Comparison of ENCODE assay signal across 8 cellular contexts in the genomic region with DNA sequence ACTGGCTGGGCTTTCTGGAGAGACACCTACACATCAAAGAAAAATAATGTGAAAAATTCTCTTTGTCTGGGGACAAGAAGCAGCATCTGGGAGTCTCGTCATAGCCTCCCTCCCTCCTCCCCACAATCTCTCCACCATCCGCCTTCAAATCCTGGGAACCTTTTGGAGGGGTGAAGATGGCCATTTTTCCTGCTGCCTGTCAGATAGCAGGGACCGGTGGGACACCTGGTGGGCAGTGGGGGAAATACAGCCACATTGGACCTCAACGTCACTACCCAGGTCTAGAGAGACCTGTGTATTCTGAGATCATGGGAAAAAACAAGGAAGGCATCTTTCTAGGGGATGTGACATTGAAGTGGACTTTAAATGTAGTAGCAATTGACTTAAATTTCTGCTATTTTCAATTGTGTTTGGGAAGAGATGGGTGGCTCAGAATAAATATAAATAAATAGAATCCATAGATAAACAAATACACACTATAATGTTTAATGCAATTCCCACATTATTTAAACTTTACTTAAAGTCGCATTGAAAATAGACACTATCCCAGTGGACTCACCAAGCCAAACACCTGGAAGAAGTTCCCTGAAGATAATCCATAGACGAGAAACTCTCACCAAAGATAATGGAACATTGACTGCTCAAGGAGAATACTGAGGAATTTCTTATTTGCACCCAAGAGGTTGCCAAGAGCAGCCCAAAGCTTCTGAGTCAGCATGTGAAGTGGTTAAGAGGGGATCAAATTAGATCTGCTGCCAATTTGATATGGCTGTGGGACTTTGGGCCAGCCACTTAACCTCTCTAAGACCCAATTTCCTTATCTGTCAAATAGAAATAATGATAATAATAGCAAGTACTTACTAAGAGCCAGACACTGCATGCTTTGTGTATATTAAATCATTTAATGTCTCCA.
A peak's percentile ranks its signal among the peaks of the same experiment; 100 is the strongest.
DNase-seq lines count a peak whose midpoint lies in the region; ATAC-seq lines count a peak whose summit lies in the region.

No MANE protein-coding gene starts in this region.

- H3K36me3 Mint-ChIP-seq in stimulated activated memory B cell treated with anti-CD40 and anti-IgM and Interleukin-4, amounts not matched to agents 10 μg/mL and 1 μg/mL and 100 μg/mL, for 72 hours = no peaks in the 10 kb centered on the region

- peaks cover 6% of the 10 kb centered on the region for H3K9me3 Mint-ChIP-seq in stimulated activated memory B cell treated with anti-CD40 and anti-IgM and Interleukin-4, amounts not matched to agents 10 μg/mL and 1 μg/mL and 100 μg/mL, for 72 hours

- peaks cover 26% of the 10 kb centered on the region for H3K27me3 Mint-ChIP-seq in stimulated activated memory B cell treated with anti-CD40 and anti-IgM and Interleukin-4, amounts not matched to agents 10 μg/mL and 1 μg/mL and 100 μg/mL, for 72 hours

- H3K27ac Mint-ChIP-seq in stimulated activated memory B cell treated with anti-CD40 and anti-IgM and Interleukin-4, amounts not matched to agents 10 μg/mL and 1 μg/mL and 100 μg/mL, for 72 hours = no peak overlapping the region

- intact Hi-C loops in posterior cingulate gyrus (cut with DNase I) = no loop called here

- DNase-seq in COR-L47 (lab: John Stamatoyannopoulos, UW) (peak; percentile 69), GM19238 (ENCODE audit: insufficient read length, low spot score) (peak; percentile 50), NCI-H446 (lab: John Stamatoyannopoulos, UW) (peak; percentile 95), glomerular visceral epithelial cell (ENCODE audit: extremely low spot score) (peak; percentile 92), posterior cingulate gyrus (peak; percentile 47 to 96 (median 80))
- DNase-seq in activated CD8-positive, alpha-beta memory T cell treated with anti-CD3 and anti-CD28 coated beads, Interleukin-2, amount 50 U/mL, for 4 hours = peak; percentile 18

- no peaks in the 10 kb centered on the region for H3K4me1 Mint-ChIP-seq in stimulated activated memory B cell treated with anti-CD40 and anti-IgM and Interleukin-4, amounts not matched to agents 10 μg/mL and 1 μg/mL and 100 μg/mL, for 72 hours

- no peak overlapping the region for H3K4me3 Mint-ChIP-seq in stimulated activated memory B cell treated with anti-CD40 and anti-IgM and Interleukin-4, amounts not matched to agents 10 μg/mL and 1 μg/mL and 100 μg/mL, for 72 hours

- ATAC-seq in HG03280 (IDR thresholded peaks at IDR 0.05; ENCODE audit: unreplicated experiment) = peak; percentile 78
- ATAC-seq in stimulated activated memory B cell treated with anti-CD40 and anti-IgM and Interleukin-4, amounts not matched to agents 10 μg/mL and 1 μg/mL and 100 μg/mL, for 72 hours = no peak

Comparison
In these comparisons a context has a peak if more than half of its experiments do, and no peak if none do; other contexts are left out.
1. DNase-seq: peak in every context shown above with its lines; median percentile 95 in NCI-H446; 92 in glomerular visceral epithelial cell; 80 in posterior cingulate gyrus; 69 in COR-L47; 50 in GM19238; 18 in activated CD8-positive, alpha-beta memory T cell treated with anti-CD3 and anti-CD28 coated beads, Interleukin-2, amount 50 U/mL, for 4 hours.